In genomic region chr2:217900010-217900779, GRCh38 we compare ENCODE assay signal across 9 cellular contexts.
DNase-seq lines count a peak whose midpoint lies in the region; ATAC-seq lines count a peak whose summit lies in the region.
"Had no signal": no experiment of that assay in that cellular context is flagged by ENCODE, and none has a peak within 500 bp of the region (broad histone marks: within the 10 kb centered on the region; RNA-seq: fewer than 3 reads in every experiment).

No MANE protein-coding gene starts in this region.

- ATAC-seq in HG02884 (IDR thresholded peaks at IDR 0.05; ENCODE audit: unreplicated experiment): peak; percentile 8
- ATAC-seq in left cardiac atrium: no peak
- ATAC-seq: sciatic nerve had no signal

- DNase-seq in NOMO-1 treated with DMSO at 0.1 percent for 48 hours (lab: John Stamatoyannopoulos, UW; ENCODE audit: unreplicated experiment) (peak; percentile 22), left cardiac atrium (peak; percentile 22), substantia nigra (lab: John Stamatoyannopoulos, UW) (no peak), NCI-H526 (lab: John Stamatoyannopoulos, UW) (no peak), AG08396 (ENCODE audit: low spot score) (no peak), H4 (ENCODE audit: low spot score) (no peak)
- DNase-seq: activated effector memory CD4-positive, alpha-beta T cell treated with anti-CD3 and anti-CD28 coated beads, Interleukin-2, amount 50 U/mL, for 16 hours had no signal

- peak overlapping the region; percentile 4 for H3K27ac ChIP-seq in substantia nigra (ENCODE audit: low read depth, low read length, poor library complexity, severe bottlenecking)

- intact Hi-C loops in left cardiac atrium (cut with DNase I): loop anchor here (5.0 kb wide), 1 partner anchor 42 kb away; no protein-coding TSS in a partner anchor

Comparison
In these comparisons a context has a peak if more than half of its experiments do, and no peak if none do; other contexts are left out.
1. DNase-seq: peak in NOMO-1 treated with DMSO at 0.1 percent for 48 hours (single experiment) and left cardiac atrium (single experiment); none in substantia nigra (0 of 49), NCI-H526 (0 of 2), AG08396 (single experiment) and H4 (single experiment).